ENCODE assay signal across 19 cellular contexts in the genomic region with DNA sequence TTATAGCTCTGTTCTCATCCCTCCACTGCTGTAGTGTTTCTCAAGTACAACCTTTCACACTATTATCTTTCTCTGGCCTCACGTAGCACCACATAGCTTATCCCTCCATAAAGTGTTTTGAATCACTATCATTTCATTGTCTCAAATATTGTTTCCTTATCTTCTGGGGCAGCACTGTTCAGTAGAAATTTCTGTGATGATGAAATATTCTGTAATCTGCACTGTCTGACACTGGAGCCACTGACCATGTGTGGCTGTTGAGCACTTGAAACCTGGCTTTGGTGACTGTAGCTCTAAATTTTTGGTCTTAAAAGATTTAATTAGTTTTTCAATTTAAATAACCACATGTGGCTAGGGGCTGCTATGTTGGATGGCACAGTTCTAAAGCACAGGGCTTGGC.
DNase-seq lines count a peak whose midpoint lies in the region; TF ChIP-seq lines count a peak whose summit lies in the region.
"Had no signal": no experiment of that assay in that cellular context is flagged by ENCODE, and none has a peak within 500 bp of the region (broad histone marks: within the 10 kb centered on the region; RNA-seq: fewer than 3 reads in every experiment).

No MANE protein-coding gene starts in this region.

- no peaks in the 10 kb centered on the region for H3K27me3 Mint-ChIP-seq in MCF 10A (ENCODE audit: insufficient read depth, unreplicated experiment)
- H3K27me3 Mint-ChIP-seq: B cell; CD4-positive, CD25-positive, alpha-beta regulatory T cell had no signal

- CTCF ChIA-PET in MCF 10A (lab: Yijun Ruan, JAX): interaction anchor here (0.8 kb wide), 2 partner anchors 12 to 17 kb away, joined by 4 to 5 read pairs; no protein-coding TSS in a partner anchor
- CTCF ChIA-PET in mammary epithelial cell (lab: Charles Lee; ENCODE audit: low non-redundant PET): interaction anchor here (0.6 kb wide), 1 partner anchor 1894 kb away, joined by 3 read pairs; no protein-coding TSS in a partner anchor

- H3K9ac ChIP-seq in mammary epithelial cell (ENCODE audit: insufficient read depth, low read length): no peak overlapping the region
- H3K9ac ChIP-seq in adipocyte (ENCODE audit: low read length): no peak overlapping the region
- no peak overlapping the region for H3K9ac ChIP-seq in colonic mucosa (ENCODE audit: low read depth in 2 of 2, low read length in 2 of 2)

- H3K27me3 ChIP-seq in mammary epithelial cell (ENCODE audit: insufficient read depth, low read length): no peaks in the 10 kb centered on the region
- no peaks in the 10 kb centered on the region for H3K27me3 ChIP-seq in adipocyte (replicated peaks; ENCODE audit: control insufficient read depth, insufficient read depth, low read length)
- no peaks in the 10 kb centered on the region for H3K27me3 ChIP-seq in effector memory CD4-positive, alpha-beta T cell (replicated peaks; ENCODE audit: control insufficient read depth, insufficient read depth, low read length, poor library complexity, severe bottlenecking)
- no peaks in the 10 kb centered on the region for H3K27me3 ChIP-seq in colonic mucosa

- dilution Hi-C loops in mammary epithelial cell (cut with HindIII; ENCODE audit: low sequenced_read_pairs): no loop called here

- peak overlapping the region; percentile 57 for H3K27ac Mint-ChIP-seq in MCF 10A (ENCODE audit: low read depth, unreplicated experiment)
- H3K27ac Mint-ChIP-seq: B cell had no signal

- WGBS in mammary epithelial cell (ENCODE audit: low coverage, missing lambda C conversion rate): 100% methylated on average over 1 of the region's 1 CpG

- intact Hi-C loops in MCF 10A (cut with micrococcal nuclease): no loop called here
- intact Hi-C loops in mammary epithelial cell (cut with micrococcal nuclease): no loop called here
- intact Hi-C loops in colonic mucosa (cut with DNase I): no loop called here
- intact Hi-C loops in head of caudate nucleus (cut with DNase I): no loop called here

- peaks cover 7% of the 10 kb centered on the region for H3K4me1 Mint-ChIP-seq in MCF 10A (ENCODE audit: insufficient read depth, unreplicated experiment)
- H3K4me1 Mint-ChIP-seq: B cell; CD4-positive, CD25-positive, alpha-beta regulatory T cell had no signal

- H3K9me3 Mint-ChIP-seq in MCF 10A (ENCODE audit: unreplicated experiment): peaks cover 6% of the 10 kb centered on the region

- in situ Hi-C loops in mammary epithelial cell (cut with MboI; ENCODE audit: low sequenced_read_pairs in 2 of 2): loop anchor here in 1 of 2 donors (25.0 kb wide), 1 partner anchor 402 kb away; no protein-coding TSS in a partner anchor

- H2AFZ ChIP-seq in mammary epithelial cell (ENCODE audit: low read depth, low read length): no peak overlapping the region

- POLR2A ChIA-PET in MCF 10A (lab: Yijun Ruan, JAX): no interaction called here

- no peak overlapping the region for H3K4me3 ChIP-seq in mammary epithelial cell (replicated peaks in 1 of 3; ENCODE audit: insufficient read depth in 1 of 3, low read depth in 2 of 3, low read length in 3 of 3)
- H3K4me3 ChIP-seq in adipocyte (ENCODE audit: low read length): no peak overlapping the region
- H3K4me3 ChIP-seq in fibroblast of the aortic adventitia (ENCODE audit: low read depth, low read length): no peak overlapping the region
- H3K4me3 ChIP-seq in effector memory CD4-positive, alpha-beta T cell (ENCODE audit: insufficient read depth, low read depth, low read length, poor library complexity, severe bottlenecking): no peak overlapping the region
- no peak overlapping the region for H3K4me3 ChIP-seq in colonic mucosa

- no peak overlapping the region for H3K4me2 ChIP-seq in mammary epithelial cell (ENCODE audit: insufficient read depth, low read depth, low read length)

- H3K9me3 ChIP-seq in mammary epithelial cell (replicated peaks; ENCODE audit: insufficient read depth, low read length) (no peaks in the 10 kb centered on the region), adipocyte (ENCODE audit: control insufficient read depth, low read length) (no peaks in the 10 kb centered on the region), colonic mucosa (no peaks in the 10 kb centered on the region)
- no peaks in the 10 kb centered on the region for H3K9me3 ChIP-seq in effector memory CD4-positive, alpha-beta T cell (ENCODE audit: control insufficient read depth, low read length)

- H3K36me3 Mint-ChIP-seq in MCF 10A (ENCODE audit: insufficient read depth, unreplicated experiment): no peaks in the 10 kb centered on the region
- H3K36me3 Mint-ChIP-seq: CD4-positive, CD25-positive, alpha-beta regulatory T cell had no signal

- no TSS peak for BruUV-seq in MCF 10A (replicated peaks; lab: Mats Ljungman, UMichigan)
- no TSS peak for BruUV-seq in mammary epithelial cell (replicated peaks; lab: Mats Ljungman, UMichigan)

- no peaks in the 10 kb centered on the region for H3K36me3 ChIP-seq in mammary epithelial cell (ENCODE audit: insufficient read depth, low read length)
- H3K36me3 ChIP-seq in adipocyte (ENCODE audit: control insufficient read depth, insufficient read depth, low read length, severe bottlenecking): no peaks in the 10 kb centered on the region
- H3K36me3 ChIP-seq in effector memory CD4-positive, alpha-beta T cell (ENCODE audit: control insufficient read depth, insufficient read depth, low read length): no peaks in the 10 kb centered on the region
- no peaks in the 10 kb centered on the region for H3K36me3 ChIP-seq in colonic mucosa

- H3K27ac ChIP-seq in mammary epithelial cell (ENCODE audit: insufficient read depth, low read depth, low read length) (no peak overlapping the region), colonic mucosa (no peak overlapping the region)
- no peak overlapping the region for H3K27ac ChIP-seq in effector memory CD4-positive, alpha-beta T cell (ENCODE audit: insufficient read depth, low read length, poor library complexity, severe bottlenecking)

- DNase-seq in MCF 10A (ENCODE audit: unreplicated experiment) (no peak), mammary epithelial cell (no peak), adipocyte (ENCODE audit: low read depth) (peak; percentile 24), fibroblast of the aortic adventitia (ENCODE audit: low read depth) (peak; percentile 56), colonic mucosa (no peak), head of caudate nucleus (no peak), DMS114 treated with DMSO at 0.1 percent for 48 hours (lab: John Stamatoyannopoulos, UW; ENCODE audit: unreplicated experiment) (no peak)
- DNase-seq in effector memory CD4-positive, alpha-beta T cell: no peak
- DNase-seq: 8988T; CD4-positive, CD25-positive, alpha-beta regulatory T cell; COR-L47; DMS53; EL; GOT3; KBM-7; NCI-H1694 treated with DMSO at 0.1 percent for 48 hours; NCI-H524; NCI-H82 had no signal

- H3K4me1 ChIP-seq in mammary epithelial cell (ENCODE audit: insufficient read depth, low read length) (no peaks in the 10 kb centered on the region), adipocyte (ENCODE audit: control insufficient read depth, insufficient read depth, low read length) (no peaks in the 10 kb centered on the region), colonic mucosa (no peaks in the 10 kb centered on the region)
- H3K4me1 ChIP-seq in effector memory CD4-positive, alpha-beta T cell (ENCODE audit: control insufficient read depth, insufficient read depth, low read length, poor library complexity, severe bottlenecking): no peaks in the 10 kb centered on the region

- TF ChIP-seq CTCF in MCF 10A (IDR thresholded peaks at IDR 0.05; ENCODE audit: unreplicated experiment) (no peak), mammary epithelial cell (conservative IDR thresholded peaks at IDR 0.05 in 1 of 2, IDR thresholded peaks at IDR 0.05 in 1 of 2; ENCODE audit: extremely low read depth in 1 of 2, insufficient read depth in 1 of 2, low read depth in 1 of 2, low read length in 2 of 2) (no peak), fibroblast of the aortic adventitia (IDR thresholded peaks at IDR 0.05; ENCODE audit: insufficient read depth, low read length) (no peak), colonic mucosa (IDR thresholded peaks at IDR 0.05) (no peak)

- H3K4me3 Mint-ChIP-seq in MCF 10A (ENCODE audit: unreplicated experiment): no peak overlapping the region
- H3K4me3 Mint-ChIP-seq: B cell; CD4-positive, CD25-positive, alpha-beta regulatory T cell had no signal

- no peaks in the 10 kb centered on the region for H4K20me1 ChIP-seq in mammary epithelial cell (ENCODE audit: insufficient read depth, low read length)

- H3K79me2 ChIP-seq in mammary epithelial cell (ENCODE audit: insufficient read depth, low read length): no peaks in the 10 kb centered on the region

Comparison
In these comparisons a context has a peak if more than half of its experiments do, and no peak if none do; other contexts are left out.
1. DNase-seq: peak in adipocyte (single experiment) and fibroblast of the aortic adventitia (single experiment); none in MCF 10A (single experiment), mammary epithelial cell (single experiment), effector memory CD4-positive, alpha-beta T cell (0 of 3), colonic mucosa (single experiment), head of caudate nucleus (0 of 42) and DMS114 treated with DMSO at 0.1 percent for 48 hours (single experiment).